31 cellular contexts compared by ENCODE assay signal in the genomic region with DNA sequence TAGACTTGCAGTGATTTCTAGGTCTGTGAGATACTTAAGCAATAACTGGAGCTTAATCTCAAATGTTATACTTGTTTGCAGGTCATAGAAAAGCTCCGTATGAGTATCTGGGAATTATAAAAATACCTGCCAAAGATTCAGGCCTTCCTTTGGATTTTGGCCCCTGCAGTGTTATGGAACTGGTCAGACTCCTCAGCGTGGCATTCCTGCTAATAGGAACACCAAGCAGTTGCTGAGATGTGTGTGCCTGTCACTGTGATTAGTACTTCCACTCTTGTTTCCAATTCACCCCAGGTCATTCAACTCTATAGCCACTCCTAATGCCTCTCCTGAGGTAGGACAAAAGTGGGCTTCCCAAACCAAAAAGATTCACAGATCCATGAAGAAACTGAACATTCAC. TPM values are rescaled to one million over a fixed set of nuclear protein-coding genes. Genes with fewer than 3 reads are reported as not detected.
"Had no signal": no experiment of that assay in that cellular context is flagged by ENCODE, and none has a peak within 500 bp of the region (broad histone marks: within the 10 kb centered on the region; RNA-seq: fewer than 3 reads in every experiment).

No MANE protein-coding gene starts in this region.

- H3K27me3 Mint-ChIP-seq: naive B cell; progenitor cell of endocrine pancreas; stimulated activated naive CD8-positive, alpha-beta T cell treated with anti-CD3 and anti-CD28 coated beads, Interleukin-15, Interleukin-2, amounts not matched to agents 100 ng/mL and 50 ng/mL, for 24 hours; type B pancreatic cell had no signal

- H3K27me3 ChIP-seq: heart left ventricle, neural progenitor cell, neutrophil, ovary, right atrium auricular region, spleen, suprapubic skin, tibial artery, uterus had no signal

- H3K4me3 ChIP-seq: heart left ventricle, lower lobe of right lung, neural progenitor cell, ovary, right atrium auricular region, skin epidermis, spleen, suprapubic skin, thoracic aorta, tibial artery, uterus had no signal

- H3K9me3 ChIP-seq: lower lobe of right lung, neutrophil, ovary, thoracic aorta, tibial artery had no signal

- H3K27ac ChIP-seq: heart left ventricle, lower lobe of right lung, neural progenitor cell, neutrophil, ovary, right atrium auricular region, skin epidermis, spleen, suprapubic skin, thoracic aorta, tibial artery, uterus had no signal

- H3K27ac Mint-ChIP-seq: mesothelial cell of epicardium; naive B cell; natural killer cell; nephron progenitor cell; neural progenitor cell; progenitor cell of endocrine pancreas; stimulated activated effector memory CD8-positive, alpha-beta T cell treated with anti-CD3 and anti-CD28 coated beads, Interleukin-12 subunit alpha, Interleukin-12 subunit beta, amount 100 ng/mL, for 72 hours; stimulated activated naive CD8-positive, alpha-beta T cell treated with anti-CD3 and anti-CD28 coated beads, Interleukin-15, Interleukin-2, amounts not matched to agents 100 ng/mL and 50 ng/mL, for 24 hours; type B pancreatic cell had no signal

- H3K4me2 ChIP-seq: neural progenitor cell had no signal

- H2AFZ ChIP-seq: neural progenitor cell had no signal

- H3K9me3 Mint-ChIP-seq: type B pancreatic cell had no signal

- H3K4me3 Mint-ChIP-seq: mesothelial cell of epicardium; naive B cell; natural killer cell; nephron progenitor cell; neural progenitor cell; stimulated activated effector memory CD8-positive, alpha-beta T cell treated with anti-CD3 and anti-CD28 coated beads, Interleukin-12 subunit alpha, Interleukin-12 subunit beta, amount 100 ng/mL, for 72 hours; stimulated activated naive CD8-positive, alpha-beta T cell treated with anti-CD3 and anti-CD28 coated beads, Interleukin-15, Interleukin-2, amounts not matched to agents 100 ng/mL and 50 ng/mL, for 24 hours; type B pancreatic cell had no signal

- H3K4me1 ChIP-seq: heart left ventricle, lower lobe of right lung, neural progenitor cell, right atrium auricular region, spleen, suprapubic skin, tibial artery, uterus had no signal

- H3K36me3 Mint-ChIP-seq: natural killer cell; neural progenitor cell; stimulated activated effector memory CD8-positive, alpha-beta T cell treated with anti-CD3 and anti-CD28 coated beads, Interleukin-12 subunit alpha, Interleukin-12 subunit beta, amount 100 ng/mL, for 72 hours; type B pancreatic cell had no signal

- H3K36me3 ChIP-seq: heart left ventricle, lower lobe of right lung, neural progenitor cell, neutrophil, ovary, right atrium auricular region, spleen, suprapubic skin, thoracic aorta, tibial artery, uterus had no signal

- H3K9ac ChIP-seq: neural progenitor cell had no signal

- DNase-seq: heart left ventricle; hypothalamus; islet precursor cell; left ventricle myocardium superior; lower lobe of right lung; mammary epithelial cell; mesendoderm; naive B cell; natural killer cell; nephron progenitor cell; occipital lobe; ovary; spleen; stimulated activated CD4-positive, alpha-beta T cell treated with anti-CD3 and anti-CD28 coated beads, Interleukin-4, amount 100 ng/mL, for 24 hours; stimulated activated naive CD4-positive, alpha-beta T cell; tibial artery; uterus had no signal

- H3K4me1 Mint-ChIP-seq: mesothelial cell of epicardium; naive B cell; natural killer cell; nephron progenitor cell; neural progenitor cell; stimulated activated effector memory CD8-positive, alpha-beta T cell treated with anti-CD3 and anti-CD28 coated beads, Interleukin-12 subunit alpha, Interleukin-12 subunit beta, amount 100 ng/mL, for 72 hours had no signal

RNA-seq across cellular contexts. Expression of a gene that starts 7.8 kb away (rescaled TPM):
- total RNA-seq: heart left ventricle, left ventricle myocardium superior, lower lobe of right lung, mesothelial cell of epicardium, mononuclear cell, natural killer cell, occipital lobe, right atrium auricular region, sciatic nerve, spleen, subcutaneous adipose tissue, thoracic aorta had no signal
- polyA plus RNA-seq: heart left ventricle, mammary epithelial cell, ovary, spleen had no signal
